ENCODE assay signal across 1 cellular context in the genomic region with DNA sequence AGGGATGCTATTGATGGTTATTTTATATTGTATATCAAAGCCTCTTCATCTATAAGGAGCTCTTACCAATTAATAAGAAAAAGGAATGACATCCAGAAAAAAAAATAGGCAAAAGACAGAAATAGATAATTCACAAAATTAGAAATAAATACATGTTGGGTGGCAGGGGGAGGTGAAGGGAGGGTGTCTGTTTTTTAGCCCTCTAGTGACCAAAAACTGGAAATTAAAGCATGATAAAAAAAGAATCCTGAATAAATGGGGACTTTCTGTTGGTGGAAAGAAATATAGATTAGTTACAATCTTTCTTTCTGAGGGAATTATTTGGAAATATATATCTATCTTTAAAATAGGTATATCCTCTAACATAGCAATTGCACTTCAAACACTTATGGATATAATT.
TF ChIP-seq lines count a peak whose summit lies in the region.

No MANE protein-coding gene starts in this region.

TF ChIP-seq in GM12878, 131 proteins besides CTCF, POLR2A, EP300 and RAD21:
- TF ChIP-seq NFXL1 (IDR thresholded peaks at IDR 0.05; ENCODE audit: borderline replicate concordance) (no peak), SMC3 (IDR thresholded peaks at IDR 0.05; ENCODE audit: borderline replicate concordance, low read length) (peak; percentile 5; the same call in 1 of the 2 replicates)
